ENCODE assay signal across 17 cellular contexts in genomic region chr7:157442993-157443831, GRCh38.
"Had no signal": no experiment of that assay in that cellular context is flagged by ENCODE, and none has a peak within 500 bp of the region (broad histone marks: within the 10 kb centered on the region; RNA-seq: fewer than 3 reads in every experiment).

No MANE protein-coding gene starts in this region.

- DNase-seq: activated CD4-positive, alpha-beta memory T cell treated with anti-CD3 and anti-CD28 coated beads, Interleukin-2, amount 10 ng/mL, durations not matched to agents 7 days and 5 days; activated gamma-delta T cell treated with Interleukin-2 at 50 U/mL for 16 hours; activated naive CD8-positive, alpha-beta T cell treated with anti-CD3 and anti-CD28 coated beads for 36 hours; activated T-cell treated with anti-CD3 and anti-CD28 coated beads for 4 hours; anterior cingulate cortex; immature natural killer cell; left cardiac atrium; mammary epithelial cell; nephron progenitor cell; stimulated activated CD4-positive, alpha-beta T cell treated with anti-CD3 and anti-CD28 coated beads, Interleukin-1b, Interleukin-23, amount 100 ng/mL, for 48 hours; stimulated activated naive CD4-positive, alpha-beta T cell had no signal

- H3K4me1 ChIP-seq: breast epithelium, esophagus muscularis mucosa, upper lobe of left lung had no signal

- H3K27me3 ChIP-seq: breast epithelium, upper lobe of left lung had no signal

- H3K9me3 ChIP-seq: esophagus muscularis mucosa, upper lobe of left lung had no signal

- H3K36me3 ChIP-seq: breast epithelium, esophagus muscularis mucosa, upper lobe of left lung had no signal

- ATAC-seq: left cardiac atrium, T-cell had no signal

- H3K4me3 ChIP-seq: breast epithelium, dorsolateral prefrontal cortex, esophagus muscularis mucosa, upper lobe of left lung had no signal

- H3K27ac ChIP-seq: breast epithelium, dorsolateral prefrontal cortex, esophagus muscularis mucosa, upper lobe of left lung, VCaP had no signal
